Comparison of ENCODE assay signal across 38 cellular contexts in genomic region chr1:185041742-185042141, GRCh38.
"Had no signal": no experiment of that assay in that cellular context is flagged by ENCODE, and none has a peak within 500 bp of the region (broad histone marks: within the 10 kb centered on the region; RNA-seq: fewer than 3 reads in every experiment).

No MANE protein-coding gene starts in this region.

- H3K36me3 Mint-ChIP-seq: activated naive CD4-positive, alpha-beta T cell treated with anti-CD3 and anti-CD28 coated beads, Interleukin-2, amount 10 ng/mL, durations not matched to agents 7 days and 5 days; activated naive CD4-positive, alpha-beta T cell treated with anti-CD3 and anti-CD28 coated beads, Interleukin-2, amount 50 U/mL, for 24 hours; activated naive CD8-positive, alpha-beta T cell; activated naive CD8-positive, alpha-beta T cell treated with anti-CD3 and anti-CD28 coated beads for 36 hours; activated naive CD8-positive, alpha-beta T cell treated with anti-CD3 and anti-CD28 coated beads, Interleukin-2, amount 10 ng/mL, durations not matched to agents 7 days and 5 days; brain had no signal

- FAIRE-seq: astrocyte, bronchial epithelial cell had no signal

- H3K27me3 Mint-ChIP-seq: activated naive CD4-positive, alpha-beta T cell treated with anti-CD3 and anti-CD28 coated beads, Interleukin-2, amount 50 U/mL, for 24 hours; activated naive CD8-positive, alpha-beta T cell; activated naive CD8-positive, alpha-beta T cell treated with anti-CD3 and anti-CD28 coated beads for 36 hours; activated naive CD8-positive, alpha-beta T cell treated with anti-CD3 and anti-CD28 coated beads, Interleukin-2, amount 50 U/mL, for 24 hours; activated T-helper 17 cell treated with anti-CD3 and anti-CD28 coated beads, Interleukin-2, amount 50 U/mL, for 72 hours; central memory CD8-positive, alpha-beta T cell had no signal

- DNase-seq: activated effector memory CD4-positive, alpha-beta T cell treated with anti-CD3 and anti-CD28 coated beads, Interleukin-2, amount 50 U/mL, for 16 hours; activated effector memory CD4-positive, alpha-beta T cell treated with Interleukin-2 at 50 U/mL for 16 hours; activated gamma-delta T cell; activated gamma-delta T cell treated with Interleukin-2 at 50 U/mL for 16 hours; activated naive CD4-positive, alpha-beta T cell; activated naive CD4-positive, alpha-beta T cell treated with anti-CD3 and anti-CD28 coated beads for 36 hours; activated naive CD4-positive, alpha-beta T cell treated with anti-CD3 and anti-CD28 coated beads, Interleukin-2, amount 10 ng/mL, durations not matched to agents 7 days and 5 days; activated naive CD4-positive, alpha-beta T cell treated with anti-CD3 and anti-CD28 coated beads, Interleukin-2, amount 50 U/mL, for 16 hours; activated naive CD4-positive, alpha-beta T cell treated with Interleukin-2 at 50 U/mL for 16 hours; activated naive CD8-positive, alpha-beta T cell treated with anti-CD3 and anti-CD28 coated beads for 36 hours; activated naive CD8-positive, alpha-beta T cell treated with anti-CD3 and anti-CD28 coated beads, Interleukin-2, amount 10 ng/mL, durations not matched to agents 7 days and 5 days; activated naive CD8-positive, alpha-beta T cell treated with anti-CD3 and anti-CD28 coated beads, Interleukin-2, amount 50 U/mL, for 24 hours; activated T-cell treated with anti-CD3 and anti-CD28 coated beads, Interleukin-2, amount 50 U/mL, for 4 hours; activated T-cell treated with anti-CD3 and anti-CD28 coated beads, Interleukin-2, amount 50 U/mL, for 48 hours; activated T-cell treated with anti-CD3 and anti-CD28 coated beads, Interleukin-2, amount 50 U/mL, for 72 hours; adrenal gland; amniotic stem cell; amygdala; anterior cingulate cortex; aorta; body of pancreas; brain microvascular endothelial cell; caudate nucleus; central memory CD4-positive, alpha-beta T cell; cerebellar nuclear complex had no signal

- H3K36me3 ChIP-seq: adrenal gland, ascending aorta, brain microvascular endothelial cell, breast epithelium, cardiac muscle cell had no signal

- H3K27me3 ChIP-seq: adrenal gland, ascending aorta, body of pancreas, brain microvascular endothelial cell, breast epithelium had no signal

- H3K27ac Mint-ChIP-seq: activated naive CD4-positive, alpha-beta T cell treated with anti-CD3 and anti-CD28 coated beads for 36 hours; activated naive CD4-positive, alpha-beta T cell treated with anti-CD3 and anti-CD28 coated beads, Interleukin-2, amount 10 ng/mL, durations not matched to agents 7 days and 5 days; activated naive CD4-positive, alpha-beta T cell treated with anti-CD3 and anti-CD28 coated beads, Interleukin-2, amount 50 U/mL, for 24 hours; activated naive CD4-positive, alpha-beta T cell treated with anti-CD3 and anti-CD28 coated beads, Interleukin-2, amount 50 U/mL, for 72 hours; activated naive CD8-positive, alpha-beta T cell; activated naive CD8-positive, alpha-beta T cell treated with anti-CD3 and anti-CD28 coated beads for 36 hours; activated naive CD8-positive, alpha-beta T cell treated with anti-CD3 and anti-CD28 coated beads, Interleukin-2, amount 10 ng/mL, durations not matched to agents 7 days and 5 days; activated naive CD8-positive, alpha-beta T cell treated with anti-CD3 and anti-CD28 coated beads, Interleukin-2, amount 50 U/mL, for 24 hours; activated T-cell treated with anti-CD3 and anti-CD28 coated beads, Interleukin-2, amount 50 U/mL, for 72 hours; activated T-helper 1 cell treated with anti-CD3 and anti-CD28 coated beads, Interleukin-12 subunit alpha, Interleukin-12 subunit beta, Interleukin-2, Interleukin-4 antibody, amounts not matched to agents 30 ng/mL and 10 ng/mL and 1 ng/mL, durations not matched to agents 14 hours and 24 hours and 36 hours; activated T-helper 17 cell treated with anti-CD3 and anti-CD28 coated beads, Interleukin-2, amount 50 U/mL, for 72 hours; activated T-helper 2 cell treated with anti-CD3 and anti-CD28 coated beads, Interferon-gamma antibody, Interleukin-2, Interleukin-4, amounts not matched to agents 10 μg/mL and 5 μg/mL and 100 μg/mL, durations not matched to agents 14 hours and 24 hours and 36 hours; brain had no signal

- H3K4me3 Mint-ChIP-seq: activated naive CD4-positive, alpha-beta T cell treated with anti-CD3 and anti-CD28 coated beads for 36 hours; activated naive CD4-positive, alpha-beta T cell treated with anti-CD3 and anti-CD28 coated beads, Interleukin-2, amount 10 ng/mL, durations not matched to agents 7 days and 5 days; activated naive CD4-positive, alpha-beta T cell treated with anti-CD3 and anti-CD28 coated beads, Interleukin-2, amount 50 U/mL, for 24 hours; activated naive CD8-positive, alpha-beta T cell; activated naive CD8-positive, alpha-beta T cell treated with anti-CD3 and anti-CD28 coated beads for 36 hours; activated naive CD8-positive, alpha-beta T cell treated with anti-CD3 and anti-CD28 coated beads, Interleukin-2, amount 10 ng/mL, durations not matched to agents 7 days and 5 days; activated naive CD8-positive, alpha-beta T cell treated with anti-CD3 and anti-CD28 coated beads, Interleukin-2, amount 50 U/mL, for 24 hours; activated T-cell treated with anti-CD3 and anti-CD28 coated beads, Interleukin-2, amount 50 U/mL, for 4 hours; activated T-cell treated with anti-CD3 and anti-CD28 coated beads, Interleukin-2, amount 50 U/mL, for 72 hours; activated T-helper 1 cell treated with anti-CD3 and anti-CD28 coated beads, Interleukin-12 subunit alpha, Interleukin-12 subunit beta, Interleukin-2, Interleukin-4 antibody, amounts not matched to agents 30 ng/mL and 10 ng/mL and 1 ng/mL, durations not matched to agents 14 hours and 24 hours and 36 hours; activated T-helper 17 cell treated with anti-CD3 and anti-CD28 coated beads, Interleukin-2, amount 50 U/mL, for 72 hours; central memory CD8-positive, alpha-beta T cell had no signal

- H3K9me3 Mint-ChIP-seq: activated naive CD4-positive, alpha-beta T cell treated with anti-CD3 and anti-CD28 coated beads for 36 hours; activated naive CD4-positive, alpha-beta T cell treated with anti-CD3 and anti-CD28 coated beads, Interleukin-2, amount 10 ng/mL, durations not matched to agents 7 days and 5 days; activated naive CD4-positive, alpha-beta T cell treated with anti-CD3 and anti-CD28 coated beads, Interleukin-2, amount 50 U/mL, for 24 hours; activated naive CD4-positive, alpha-beta T cell treated with anti-CD3 and anti-CD28 coated beads, Interleukin-2, amount 50 U/mL, for 72 hours; activated naive CD8-positive, alpha-beta T cell treated with anti-CD3 and anti-CD28 coated beads, Interleukin-2, amount 10 ng/mL, durations not matched to agents 7 days and 5 days; activated naive CD8-positive, alpha-beta T cell treated with anti-CD3 and anti-CD28 coated beads, Interleukin-2, amount 50 U/mL, for 24 hours; activated T-cell treated with anti-CD3 and anti-CD28 coated beads, Interleukin-2, amount 50 U/mL, for 4 hours; activated T-cell treated with anti-CD3 and anti-CD28 coated beads, Interleukin-2, amount 50 U/mL, for 72 hours; activated T-helper 1 cell treated with anti-CD3 and anti-CD28 coated beads, Interleukin-12 subunit alpha, Interleukin-12 subunit beta, Interleukin-2, Interleukin-4 antibody, amounts not matched to agents 30 ng/mL and 10 ng/mL and 1 ng/mL, durations not matched to agents 14 hours and 24 hours and 36 hours; activated T-helper 17 cell treated with anti-CD3 and anti-CD28 coated beads, Interleukin-2, amount 50 U/mL, for 72 hours; activated T-helper 2 cell treated with anti-CD3 and anti-CD28 coated beads, Interferon-gamma antibody, Interleukin-2, Interleukin-4, amounts not matched to agents 10 μg/mL and 5 μg/mL and 100 μg/mL, durations not matched to agents 14 hours and 24 hours and 36 hours; brain; central memory CD8-positive, alpha-beta T cell had no signal

- H3K9me3 ChIP-seq: adrenal gland, ascending aorta, body of pancreas, breast epithelium had no signal

- ATAC-seq: activated naive CD4-positive, alpha-beta T cell treated with anti-CD3 and anti-CD28 coated beads, Interleukin-2, amount 50 U/mL, for 72 hours; activated naive CD8-positive, alpha-beta T cell treated with anti-CD3 and anti-CD28 coated beads, Interleukin-2, amount 50 U/mL, for 24 hours; activated T-cell treated with anti-CD3 and anti-CD28 coated beads, Interleukin-2, amount 50 U/mL, for 4 hours; activated T-cell treated with anti-CD3 and anti-CD28 coated beads, Interleukin-2, amount 50 U/mL, for 72 hours; activated T-helper 17 cell treated with anti-CD3 and anti-CD28 coated beads, Interleukin-2, amount 50 U/mL, for 72 hours; body of pancreas had no signal

- H3K27ac ChIP-seq: adrenal gland, ascending aorta, body of pancreas, brain microvascular endothelial cell, breast epithelium, cardiac muscle cell had no signal

- H3K4me1 ChIP-seq: breast epithelium had no signal

- H3K4me3 ChIP-seq: adrenal gland, ascending aorta, body of pancreas, breast epithelium, cardiac muscle cell had no signal
